ENCODE assay signal across 17 cellular contexts in the genomic region with DNA sequence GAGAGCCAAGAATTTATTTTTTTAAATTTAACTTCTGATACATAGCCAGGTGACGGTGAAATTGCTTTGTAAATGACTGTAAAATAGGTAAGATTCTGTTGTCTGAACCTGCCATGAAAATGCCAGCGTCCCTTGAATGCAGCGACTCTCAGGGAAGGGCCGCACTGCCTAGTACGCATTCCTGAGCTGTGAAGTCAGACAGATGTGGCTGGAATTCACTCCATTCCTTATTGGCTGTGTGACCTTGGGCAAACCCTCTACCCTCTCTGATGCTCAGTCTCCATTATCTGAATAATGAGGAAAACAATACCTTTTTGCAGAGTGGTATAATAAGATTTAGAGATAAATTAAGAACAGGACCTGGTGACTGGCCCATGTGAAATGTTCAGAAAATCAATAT.
"Had no signal": no experiment of that assay in that cellular context is flagged by ENCODE, and none has a peak within 500 bp of the region (broad histone marks: within the 10 kb centered on the region; RNA-seq: fewer than 3 reads in every experiment).

No MANE protein-coding gene starts in this region.

- DNase-seq: activated CD4-positive, alpha-beta memory T cell treated with anti-CD3 and anti-CD28 coated beads, Interleukin-2, amount 10 ng/mL, durations not matched to agents 7 days and 5 days; activated CD4-positive, alpha-beta T cell treated with anti-CD3 and anti-CD28 coated beads for 4 hours; activated effector memory CD4-positive, alpha-beta T cell treated with Interleukin-2 at 50 U/mL for 16 hours; activated T-cell treated with anti-CD3 and anti-CD28 coated beads, Interleukin-2, amount 50 U/mL, for 4 hours; caudate nucleus; hypothalamus; mucosa of descending colon; naive thymus-derived CD4-positive, alpha-beta T cell; pancreas; stimulated activated CD4-positive, alpha-beta T cell treated with anti-CD3 and anti-CD28 coated beads, Interleukin-12 subunit alpha, Interleukin-12 subunit beta, amount 100 ng/mL, for 4 hours; stimulated activated CD4-positive, alpha-beta T cell treated with anti-CD3 and anti-CD28 coated beads, Interleukin-2, amount 100 ng/mL, for 24 hours; stomach; T-helper 17 cell; testis; uterus had no signal

- H3K4me3 Mint-ChIP-seq: activated CD4-positive, alpha-beta memory T cell treated with anti-CD3 and anti-CD28 coated beads, Interleukin-2, amount 10 ng/mL, durations not matched to agents 7 days and 5 days; activated T-cell treated with anti-CD3 and anti-CD28 coated beads, Interleukin-2, amount 50 U/mL, for 4 hours; naive thymus-derived CD4-positive, alpha-beta T cell; T-helper 17 cell had no signal

- H3K4me1 Mint-ChIP-seq: activated CD4-positive, alpha-beta memory T cell treated with anti-CD3 and anti-CD28 coated beads, Interleukin-2, amount 10 ng/mL, durations not matched to agents 7 days and 5 days; naive thymus-derived CD4-positive, alpha-beta T cell; T-helper 17 cell had no signal

- H3K36me3 Mint-ChIP-seq: activated naive CD4-positive, alpha-beta T cell treated with anti-CD3 and anti-CD28 coated beads, Interleukin-2, amount 50 U/mL, for 72 hours; naive thymus-derived CD4-positive, alpha-beta T cell had no signal

- H3K27me3 Mint-ChIP-seq: activated CD4-positive, alpha-beta memory T cell treated with anti-CD3 and anti-CD28 coated beads, Interleukin-2, amount 10 ng/mL, durations not matched to agents 7 days and 5 days had no signal

- H3K27me3 ChIP-seq: esophagus muscularis mucosa, pancreas, stomach, testis, uterus had no signal

- H3K9me3 ChIP-seq: esophagus muscularis mucosa, mucosa of descending colon, pancreas, stomach, testis, uterus had no signal

- H3K4me3 ChIP-seq: esophagus muscularis mucosa, mucosa of descending colon, pancreas, stomach, testis, uterus had no signal

- H3K27ac ChIP-seq: esophagus muscularis mucosa, pancreas, stomach, testis, uterus had no signal

- H3K36me3 ChIP-seq: esophagus muscularis mucosa, pancreas, stomach, uterus had no signal

- H3K9me3 Mint-ChIP-seq: activated CD4-positive, alpha-beta memory T cell treated with anti-CD3 and anti-CD28 coated beads, Interleukin-2, amount 10 ng/mL, durations not matched to agents 7 days and 5 days; activated naive CD4-positive, alpha-beta T cell treated with anti-CD3 and anti-CD28 coated beads, Interleukin-2, amount 50 U/mL, for 72 hours; activated T-cell treated with anti-CD3 and anti-CD28 coated beads, Interleukin-2, amount 50 U/mL, for 4 hours had no signal

- H3K4me1 ChIP-seq: esophagus muscularis mucosa, pancreas, stomach, testis, uterus had no signal

- H3K27ac Mint-ChIP-seq: activated CD4-positive, alpha-beta memory T cell treated with anti-CD3 and anti-CD28 coated beads, Interleukin-2, amount 10 ng/mL, durations not matched to agents 7 days and 5 days; activated naive CD4-positive, alpha-beta T cell treated with anti-CD3 and anti-CD28 coated beads, Interleukin-2, amount 50 U/mL, for 72 hours; naive thymus-derived CD4-positive, alpha-beta T cell; T-helper 17 cell had no signal

- ATAC-seq: activated naive CD4-positive, alpha-beta T cell treated with anti-CD3 and anti-CD28 coated beads, Interleukin-2, amount 50 U/mL, for 72 hours; activated T-cell treated with anti-CD3 and anti-CD28 coated beads, Interleukin-2, amount 50 U/mL, for 4 hours; mucosa of descending colon; naive thymus-derived CD4-positive, alpha-beta T cell; T-helper 17 cell had no signal
